In the genomic region with DNA sequence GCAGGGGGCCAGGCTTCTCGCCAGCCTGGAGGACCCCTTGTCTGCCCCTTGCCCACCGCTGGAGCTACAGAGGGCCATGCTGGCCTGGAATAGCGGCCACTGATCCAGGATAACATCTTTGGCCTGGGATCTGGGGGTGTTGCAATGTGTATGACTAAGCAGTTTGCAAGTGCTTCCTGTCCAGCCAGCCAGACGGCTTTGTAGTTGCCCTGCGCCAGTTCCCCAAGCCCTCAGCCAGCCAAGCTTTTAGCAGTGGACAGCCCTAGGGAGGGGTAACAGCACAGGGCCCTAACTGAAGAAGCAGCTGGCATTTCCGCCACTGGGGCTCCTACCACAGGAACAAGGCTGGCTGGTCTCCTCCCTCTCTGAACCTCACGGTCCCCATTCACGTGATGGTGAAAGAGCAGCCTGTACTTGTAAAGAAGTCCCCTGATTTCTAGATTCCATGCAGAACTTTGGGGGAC, we compare ENCODE assay signal across 8 cellular contexts. TPM values are rescaled to one million over a fixed set of nuclear protein-coding genes. Genes with fewer than 3 reads are reported as not detected.
DNase-seq lines count a peak whose midpoint lies in the region; ATAC-seq, FAIRE-seq and TF ChIP-seq lines count a peak whose summit lies in the region.

No MANE protein-coding gene starts in this region.

- H3K36me3 ChIP-seq in hepatocyte (replicated peaks; ENCODE audit: insufficient read depth, low read depth) = no peaks in the 10 kb centered on the region
- peaks cover 43 to 99% (median 84%) of the 10 kb centered on the region in 4 donors for H3K36me3 ChIP-seq in stomach

- TF ChIP-seq EP300 in A549 (IDR thresholded peaks at IDR 0.05) (no peak), stomach (IDR thresholded peaks at IDR 0.05) (no peak)

- CTCF ChIA-PET in A549 (lab: Yijun Ruan, JAX) = interaction anchor here (1.0 to 2.8 kb wide), 2 partner anchors 15 to 205 kb away, joined by 3 to 7 read pairs; no protein-coding TSS in a partner anchor

- no peak overlapping the region for H2AFZ ChIP-seq in hepatocyte

- intact Hi-C loops in stomach (cut with DNase I; ENCODE audit: low total_unique reads) = no loop called here

- ATAC-seq in A549 = peak; percentile 94 to 97

- TF ChIP-seq POLR2A in A549 (IDR thresholded peaks at IDR 0.05; ENCODE audit: low read length) (no peak), stomach (IDR thresholded peaks at IDR 0.05) (no peak)

- H3K9me3 ChIP-seq in A549 (no peaks in the 10 kb centered on the region), hepatocyte (ENCODE audit: low read depth) (no peaks in the 10 kb centered on the region), stomach (no peaks in the 10 kb centered on the region)

- no peaks in the 10 kb centered on the region for H4K20me1 ChIP-seq in hepatocyte (ENCODE audit: insufficient read depth, poor library complexity, severe bottlenecking)

- POLR2A ChIA-PET in A549 (lab: Yijun Ruan, JAX) = interaction anchor here (0.5 kb wide), 1 partner anchor 267 kb away, joined by 10 read pairs; no protein-coding TSS in a partner anchor

- no peak for FAIRE-seq in A549 (lab: Jason Lieb, UNC)

- H3K27ac ChIP-seq in A549 (peak overlapping the region; percentile 97), angular gyrus (ENCODE audit: low read depth, low read length) (peak overlapping the region; percentile 47), hepatocyte (peak overlapping the region; percentile 48), stomach (peak overlapping the region; percentile 69 to 89 (median 83))

- no peak overlapping the region for H3K4me3 ChIP-seq in A549
- H3K4me3 ChIP-seq in hepatocyte = no peak overlapping the region
- H3K4me3 ChIP-seq in stomach = no peak overlapping the region

- WGBS in A549 (ENCODE audit: missing lambda C conversion rate) = 40% methylated on average over 5 of the region's 8 CpGs
- WGBS in hepatocyte (ENCODE audit: low lambda C conversion rate, missing lambda C conversion rate) = 72% methylated on average over 8 of the region's 8 CpGs
- WGBS in stomach, 5 donors = 16 to 43% (median 20%) methylated on average over 6 to 8 of the region's 8 CpGs

- H3K27me3 ChIP-seq in hepatocyte (no peaks in the 10 kb centered on the region), stomach (no peaks in the 10 kb centered on the region)

- TF ChIP-seq CTCF in A549 (IDR thresholded peaks at IDR 0.05) = no peak
- no peak for TF ChIP-seq CTCF in hepatocyte (IDR thresholded peaks at IDR 0.05; ENCODE audit: poor library complexity)
- no peak for TF ChIP-seq CTCF in stomach (IDR thresholded peaks at IDR 0.05)

- TF ChIP-seq RAD21 in A549 (conservative IDR thresholded peaks at IDR 0.05 in 1 of 2, IDR thresholded peaks at IDR 0.05 in 1 of 2) = no peak

- H3K4me1 ChIP-seq in A549 (peaks cover 22% of the 10 kb centered on the region), hepatocyte (ENCODE audit: insufficient read depth) (peaks cover 27% of the 10 kb centered on the region), stomach (peaks cover 44 to 61% (median 50%) of the 10 kb centered on the region in 4 donors)

- H3K4me2 ChIP-seq in A549 (peak overlapping the region; percentile 66), hepatocyte (peak overlapping the region; percentile 47)

- no peaks in the 10 kb centered on the region for H3K79me2 ChIP-seq in hepatocyte

- no peaks in the 10 kb centered on the region for H3K9me2 ChIP-seq in hepatocyte (replicated peaks; ENCODE audit: insufficient read depth)

- DNase-seq in A549 (ENCODE audit: low read depth in 1 of 2, low spot score in 1 of 2) (peak; percentile 78 to 87), HUDEP-2 (lab: John Stamatoyannopoulos, UW; ENCODE audit: unreplicated experiment in 76 of 76) (peak in 50 of 76 experiments; percentile 3 to 57 (median 28)), hepatocyte (ENCODE audit: low spot score) (peak; percentile 78), stomach (peak; percentile 95), NCI-H748 treated with DMSO at 0.1 percent for 48 hours (lab: John Stamatoyannopoulos, UW) (no peak), NCI-H2227 (lab: John Stamatoyannopoulos, UW; ENCODE audit: unreplicated experiment) (no peak), germinal center (ENCODE audit: low spot score) (no peak)

TF ChIP-seq in A549, 52 proteins besides CTCF, POLR2A, EP300 and RAD21:
- TF ChIP-seq GATA3 (IDR thresholded peaks at IDR 0.05; ENCODE audit: borderline replicate concordance) (peak; percentile 72), FOSL2 (IDR thresholded peaks at IDR 0.05) (no peak), FOSL2 (CRISPR knock-in tag; IDR thresholded peaks at IDR 0.05) (peak; percentile 68), CEBPB (IDR thresholded peaks at IDR 0.05) (peak; percentile 78 to 95), ZFP36 (IDR thresholded peaks at IDR 0.05; ENCODE audit: borderline replicate concordance, partially characterized antibody) (no peak), JUN (IDR thresholded peaks at IDR 0.05) (0 out of 5 replicates have a peak, but pooled peaks of 1 of the 2 experiments have one; percentile 40), NFE2L2 (conservative IDR thresholded peaks at IDR 0.05; ENCODE audit: low read length) (peak; percentile 80), HOXB5 (CRISPR knock-in tag; IDR thresholded peaks at IDR 0.05) (peak; percentile 69; the same call in 1 of the 2 replicates), MAFK (IDR thresholded peaks at IDR 0.05; ENCODE audit: partially characterized antibody) (peak; percentile 96), ESRRA (IDR thresholded peaks at IDR 0.05; ENCODE audit: borderline replicate concordance, low read length) (no peak), PHF8 (IDR thresholded peaks at IDR 0.05; ENCODE audit: borderline replicate concordance, low read depth) (no peak), BCL3 (IDR thresholded peaks at IDR 0.05) (0 out of 3 replicates have a peak, but pooled peaks have one; percentile 18), SMC3 (IDR thresholded peaks at IDR 0.05) (no peak), RNF2 (IDR thresholded peaks at IDR 0.05; ENCODE audit: borderline replicate concordance, low read depth) (no peak)
TF ChIP-seq in A549: peak in this region for 8.

RNA-seq across cellular contexts. Expression of gene UQCR10, which starts 32.1 kb away (rescaled TPM):
- polyA plus RNA-seq in A549 (2011; rRNA removed) (115 and 143 TPM in 2 replicates), A549 (2017; fragmentation: RNase III; extraction: RNeasy Plus Mini Kit Qiagen cat#74134 plus additional on column Dnase treatment) (171 to 204 TPM (median 179 TPM) in 3 replicates), hepatocyte (387 and 414 TPM in 2 replicates), stomach (100 to 1,000 TPM; 248 to 307 (median 293) TPM)
- polyA plus RNA-seq in A549 (2012; cell fraction: cytosol; rRNA removed) = 241 and 269 TPM in 2 replicates
- 93.8 and 119 TPM in 2 replicates for polyA plus RNA-seq in A549 (2012; cell fraction: nucleus; rRNA removed)
- polyA minus RNA-seq in A549 (2011; rRNA and poly(A)+ RNA removed) = 87.4 and 95.5 TPM in 2 replicates
- total RNA-seq in hepatocyte (120 and 122 TPM in 2 replicates), stomach (100 to 1,000 TPM in 1 of 5 donors, 10 to 100 TPM in 3, 1 to 10 TPM in 1; 2.0 to 136 (median 49.6) TPM)

RNA-seq across cellular contexts. Expression of gene ZMAT5, which starts 32.4 kb away (rescaled TPM):
- polyA plus RNA-seq in A549 (2011; rRNA removed) = 13.3 and 14.5 TPM in 2 replicates
- polyA plus RNA-seq in A549 (2012; cell fraction: cytosol; rRNA removed) = 24.6 and 31.0 TPM in 2 replicates
- polyA plus RNA-seq in A549 (2012; cell fraction: nucleus; rRNA removed) = 18.2 and 25.6 TPM in 2 replicates
- 11.4 to 13.0 TPM (median 13.0 TPM) in 3 replicates for polyA plus RNA-seq in A549 (2017; fragmentation: RNase III; extraction: RNeasy Plus Mini Kit Qiagen cat#74134 plus additional on column Dnase treatment)
- polyA minus RNA-seq in A549 (2011; rRNA and poly(A)+ RNA removed) = 7.6 and 8.2 TPM in 2 replicates
- 18.2 and 25.7 TPM in 2 replicates for total RNA-seq in hepatocyte
- polyA plus RNA-seq in hepatocyte = 29.0 and 38.5 TPM in 2 replicates
- 10 to 100 TPM in 2 of 5 donors, 1 to 10 TPM in 2, under 1 TPM in 1; 0.58 to 19.0 (median 5.3) TPM for total RNA-seq in stomach
- polyA plus RNA-seq in stomach = 10 to 100 TPM; 30.3 to 37.9 (median 37.7) TPM

RNA-seq across cellular contexts. Expression of gene ASCC2, which starts 38.8 kb away (rescaled TPM):
- polyA plus RNA-seq in A549 (2011; rRNA removed) (31.6 and 38.0 TPM in 2 replicates), A549 (2017; fragmentation: RNase III; extraction: RNeasy Plus Mini Kit Qiagen cat#74134 plus additional on column Dnase treatment) (24.9 to 27.2 TPM (median 26.8 TPM) in 3 replicates), hepatocyte (54.2 and 54.8 TPM in 2 replicates), stomach (10 to 100 TPM; 53.5 to 75.3 (median 59.3) TPM)
- polyA plus RNA-seq in A549 (2012; cell fraction: cytosol; rRNA removed) = 38.4 and 40.1 TPM in 2 replicates
- polyA plus RNA-seq in A549 (2012; cell fraction: nucleus; rRNA removed) = 44.8 and 50.3 TPM in 2 replicates
- polyA minus RNA-seq in A549 (2011; rRNA and poly(A)+ RNA removed) = 47.1 and 48.2 TPM in 2 replicates
- total RNA-seq in hepatocyte (25.9 and 26.2 TPM in 2 replicates), stomach (100 to 1,000 TPM in 1 of 5 donors, 10 to 100 TPM in 4; 39.7 to 129 (median 80.5) TPM)

Comparison
In these comparisons a context has a peak if more than half of its experiments do, and no peak if none do; other contexts are left out.
1. DNase-seq: peak in A549 (2 of 2), HUDEP-2 (50 of 76), hepatocyte (single experiment) and stomach (single experiment); none in NCI-H748 treated with DMSO at 0.1 percent for 48 hours (single experiment), NCI-H2227 (single experiment) and germinal center (single experiment).
2. H3K27ac ChIP-seq: peak in every context shown above with its lines; median percentile 97 in A549; 83 in stomach; 48 in hepatocyte; 47 in angular gyrus.